ENCODE assay signal across 12 cellular contexts in the genomic region with DNA sequence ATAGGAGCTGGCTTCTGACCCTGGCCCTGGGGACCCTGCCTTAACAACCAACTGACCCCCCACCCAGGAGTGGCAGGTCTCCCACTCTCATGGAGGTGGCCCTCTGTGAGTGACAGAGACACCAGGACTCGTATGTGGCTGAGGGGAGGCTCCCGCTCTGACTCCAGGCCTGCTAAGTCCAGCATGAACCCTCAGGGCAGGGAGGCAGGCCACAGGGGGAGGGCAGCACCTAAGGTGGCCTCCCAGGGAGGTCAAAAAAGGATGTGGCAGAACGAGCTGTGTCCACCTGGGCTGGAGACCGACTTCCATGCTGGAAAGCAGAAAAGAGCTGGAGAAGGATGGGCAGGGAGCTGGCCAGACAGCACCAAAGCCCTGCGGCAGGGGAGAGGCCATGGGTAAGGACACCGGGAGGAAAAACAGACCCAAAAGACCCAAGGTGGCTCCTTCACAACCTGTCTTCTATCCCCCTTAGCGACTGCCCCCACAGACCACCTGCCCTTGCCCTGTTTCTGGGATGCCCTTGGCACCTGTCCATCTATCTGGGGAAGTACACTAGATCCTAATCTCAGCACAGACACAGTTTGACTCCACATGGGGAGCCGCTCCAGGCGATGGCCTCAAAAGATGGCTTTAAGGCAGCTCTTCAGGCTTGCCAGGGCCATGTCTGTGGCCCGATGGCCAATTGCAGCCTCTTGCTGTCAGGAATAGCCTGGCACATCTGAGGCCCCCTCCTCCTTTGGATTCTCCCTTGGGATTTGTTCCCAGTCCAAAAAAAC. TPM values are rescaled to one million over a fixed set of nuclear protein-coding genes. Genes with fewer than 3 reads are reported as not detected.
DNase-seq lines count a peak whose midpoint lies in the region; ATAC-seq and TF ChIP-seq lines count a peak whose summit lies in the region.
"Had no signal": no experiment of that assay in that cellular context is flagged by ENCODE, and none has a peak within 500 bp of the region (broad histone marks: within the 10 kb centered on the region; RNA-seq: fewer than 3 reads in every experiment).

No MANE protein-coding gene starts in this region.

- DNase-seq in cardiac muscle cell (ENCODE audit: low read depth in 1 of 2, low spot score in 1 of 2): no peak
- no peak for DNase-seq in left ventricle myocardium superior
- DNase-seq in activated CD4-positive, alpha-beta memory T cell treated with anti-CD3 and anti-CD28 coated beads for 36 hours: no peak
- no peak for DNase-seq in fibroblast of lung (ENCODE audit: low read depth in 2 of 2)
- DNase-seq in suprapubic skin (ENCODE audit: low spot score in 2 of 2): peak in 1 of 2 donors; percentile 56
- no peak for DNase-seq in aorta
- DNase-seq in uterus: no peak
- no peak for DNase-seq in cerebellar nuclear complex (lab: John Stamatoyannopoulos, UW)
- DNase-seq: cortex of kidney, posterior cingulate gyrus, tibial artery had no signal

- no peak overlapping the region for H3K9ac ChIP-seq in fibroblast of lung (ENCODE audit: insufficient read depth, low read length)

- ATAC-seq in left ventricle myocardium superior (no peak), aorta (ENCODE audit: low FRiP score) (no peak)
- ATAC-seq: left lung had no signal

- H3K27me3 Mint-ChIP-seq in activated CD4-positive, alpha-beta memory T cell treated with anti-CD3 and anti-CD28 coated beads for 36 hours: no peaks in the 10 kb centered on the region

- intact Hi-C loops in left ventricle myocardium superior (cut with micrococcal nuclease): no loop called here
- intact Hi-C loops in activated CD4-positive, alpha-beta memory T cell treated with anti-CD3 and anti-CD28 coated beads for 36 hours (cut with micrococcal nuclease): loop anchor here (10.0 kb wide), 1 partner anchor 748 kb away; no protein-coding TSS in a partner anchor
- intact Hi-C loops in aorta (cut with DNase I): no loop called here
- intact Hi-C loops in uterus (cut with DNase I; ENCODE audit: low total_unique reads): loop anchor here (5.0 kb wide), 1 partner anchor 45 kb away; the partner anchor contains the start of gene MED26

- no peaks in the 10 kb centered on the region for H3K9me3 ChIP-seq in cardiac muscle cell (ENCODE audit: low read depth)
- no peaks in the 10 kb centered on the region for H3K9me3 ChIP-seq in fibroblast of lung (ENCODE audit: control insufficient read depth, insufficient read depth, low read depth, low read length)
- H3K9me3 ChIP-seq in suprapubic skin: no peaks in the 10 kb centered on the region
- no peaks in the 10 kb centered on the region for H3K9me3 ChIP-seq in aorta (ENCODE audit: control insufficient read depth, low read length)
- H3K9me3 ChIP-seq in uterus: no peaks in the 10 kb centered on the region
- H3K9me3 ChIP-seq: left lung, tibial artery had no signal

- no peak for TF ChIP-seq EP300 in suprapubic skin (IDR thresholded peaks at IDR 0.05)

- peak overlapping the region; percentile 79 for H3K27ac ChIP-seq in cardiac muscle cell
- peak overlapping the region; percentile 32 for H3K27ac ChIP-seq in fibroblast of lung (ENCODE audit: insufficient read depth, low read length)
- peak overlapping the region; percentile 52 for H3K27ac ChIP-seq in suprapubic skin
- H3K27ac ChIP-seq in aorta (ENCODE audit: low read depth in 1 of 2, low read length in 2 of 2): no peak overlapping the region
- H3K27ac ChIP-seq in uterus: peak overlapping the region in 1 of 2 donors; percentile 24
- H3K27ac ChIP-seq: tibial artery had no signal

- 90% methylated on average over 9 of the region's 10 CpGs for WGBS in suprapubic skin
- 82 to 84% methylated on average over 10 of the region's 10 CpGs for WGBS in aorta, 2 donors

- peaks cover 49% of the 10 kb centered on the region for H3K4me1 ChIP-seq in cardiac muscle cell (ENCODE audit: low read depth)
- H3K4me1 ChIP-seq in fibroblast of lung (ENCODE audit: control insufficient read depth, extremely low read depth, insufficient read depth, low read length): peaks cover 14% of the 10 kb centered on the region
- H3K4me1 ChIP-seq in suprapubic skin: peaks cover 81% of the 10 kb centered on the region
- no peaks in the 10 kb centered on the region for H3K4me1 ChIP-seq in aorta (ENCODE audit: control insufficient read depth in 1 of 2, insufficient read depth in 2 of 2, low read length in 2 of 2)
- peaks cover 6 to 22% of the 10 kb centered on the region in 2 donors for H3K4me1 ChIP-seq in uterus

- peaks cover 11% of the 10 kb centered on the region for H3K36me3 Mint-ChIP-seq in activated CD4-positive, alpha-beta memory T cell treated with anti-CD3 and anti-CD28 coated beads for 36 hours

- TF ChIP-seq CTCF in cardiac muscle cell (IDR thresholded peaks at IDR 0.05; ENCODE audit: low read depth, low read length) (no peak), fibroblast of lung (conservative IDR thresholded peaks at IDR 0.05 in 1 of 2, IDR thresholded peaks at IDR 0.05 in 1 of 2; ENCODE audit: low read depth in 1 of 2, low read length in 2 of 2) (no peak), suprapubic skin (IDR thresholded peaks at IDR 0.05) (no peak), uterus (IDR thresholded peaks at IDR 0.05) (no peak)

- peaks cover 4% of the 10 kb centered on the region for H4K20me1 ChIP-seq in fibroblast of lung (ENCODE audit: control insufficient read depth, extremely low read depth, insufficient read depth, low read length)

- TF ChIP-seq POLR2A in suprapubic skin (IDR thresholded peaks at IDR 0.05): no peak
- TF ChIP-seq POLR2A in uterus (IDR thresholded peaks at IDR 0.05): no peak

- H3K4me3 ChIP-seq in cardiac muscle cell (no peak overlapping the region), fibroblast of lung (replicated peaks in 1 of 4; ENCODE audit: control extremely low read depth in 1 of 4, insufficient read depth in 1 of 4, low read depth in 3 of 4, low read length in 4 of 4) (no peak overlapping the region), suprapubic skin (no peak overlapping the region), aorta (ENCODE audit: low read length in 2 of 2) (no peak overlapping the region), uterus (no peak overlapping the region)
- H3K4me3 ChIP-seq: left lung, tibial artery had no signal

- H3K27me3 ChIP-seq in cardiac muscle cell (no peaks in the 10 kb centered on the region), fibroblast of lung (ENCODE audit: control insufficient read depth, insufficient read depth, low read length) (no peaks in the 10 kb centered on the region), suprapubic skin (no peaks in the 10 kb centered on the region), aorta (ENCODE audit: control insufficient read depth in 1 of 2, insufficient read depth in 2 of 2, low read length in 1 of 2) (no peaks in the 10 kb centered on the region), uterus (no peaks in the 10 kb centered on the region)
- H3K27me3 ChIP-seq: left lung, tibial artery had no signal

- no peaks in the 10 kb centered on the region for H3K9me3 Mint-ChIP-seq in activated CD4-positive, alpha-beta memory T cell treated with anti-CD3 and anti-CD28 coated beads for 36 hours

- H3K4me3 Mint-ChIP-seq in activated CD4-positive, alpha-beta memory T cell treated with anti-CD3 and anti-CD28 coated beads for 36 hours: no peak overlapping the region

- H3K4me1 Mint-ChIP-seq in activated CD4-positive, alpha-beta memory T cell treated with anti-CD3 and anti-CD28 coated beads for 36 hours (ENCODE audit: low read depth): peaks cover 78% of the 10 kb centered on the region

- H3K36me3 ChIP-seq in cardiac muscle cell (no peaks in the 10 kb centered on the region), fibroblast of lung (ENCODE audit: control insufficient read depth, insufficient read depth, low read length) (peaks cover 7% of the 10 kb centered on the region), suprapubic skin (peaks cover 13% of the 10 kb centered on the region), aorta (ENCODE audit: control insufficient read depth in 1 of 2, insufficient read depth in 2 of 2, low read length in 1 of 2) (no peaks in the 10 kb centered on the region), uterus (no peaks in the 10 kb centered on the region)

- POLR2A ChIA-PET in activated CD4-positive, alpha-beta memory T cell treated with anti-CD3 and anti-CD28 coated beads for 36 hours (lab: Charles Lee): interaction anchor here (1.5 kb wide), 1 partner anchor 10 kb away, joined by 6 read pairs; no protein-coding TSS in a partner anchor

- CTCF ChIA-PET in activated CD4-positive, alpha-beta memory T cell treated with anti-CD3 and anti-CD28 coated beads for 36 hours (lab: Charles Lee): no interaction called here

- H3K4me2 ChIP-seq in fibroblast of lung (ENCODE audit: extremely low read depth, insufficient read depth, low read length): no peak overlapping the region

- peak overlapping the region; percentile 96 for H3K27ac Mint-ChIP-seq in activated CD4-positive, alpha-beta memory T cell treated with anti-CD3 and anti-CD28 coated beads for 36 hours

- peaks cover 88% of the 10 kb centered on the region for H3K79me2 ChIP-seq in fibroblast of lung (ENCODE audit: control insufficient read depth, insufficient read depth, low read length)

- no peak overlapping the region for H2AFZ ChIP-seq in fibroblast of lung (ENCODE audit: low read length)

RNA-seq across cellular contexts. Expression of gene SLC35E1, which starts 10.5 kb away (rescaled TPM):
- total RNA-seq in cardiac muscle cell (22.5 and 25.3 TPM in 2 replicates), left ventricle myocardium superior (22.9 TPM), fibroblast of lung (16.9 and 19.0 TPM in 2 replicates), suprapubic skin (10 to 100 TPM; 49.8 to 64.8 (median 56.3) TPM), aorta (10 to 100 TPM; 33.9 to 37.7 TPM), uterus (10 to 100 TPM; 10.2 to 39.8 (median 19.8) TPM)
- polyA plus RNA-seq in cardiac muscle cell (29.7 and 35.5 TPM in 2 replicates), fibroblast of lung (34.0 and 36.1 TPM in 2 replicates), aorta (10 to 100 TPM; 22.5 to 24.5 TPM)
- 10 to 100 TPM; 42.0 to 46.0 TPM for total RNA-seq in activated CD4-positive, alpha-beta memory T cell treated with anti-CD3 and anti-CD28 coated beads for 36 hours
- polyA plus RNA-seq in fibroblast of lung (2012): 31.3 and 37.8 TPM in 2 replicates
- 81.7 and 90.8 TPM in 2 replicates for polyA minus RNA-seq in fibroblast of lung (ENCODE audit: low replicate concordance)

RNA-seq across cellular contexts. Expression of gene CHERP, which starts 40.4 kb away (rescaled TPM):
- total RNA-seq in cardiac muscle cell (11.7 and 27.2 TPM in 2 replicates), left ventricle myocardium superior (19.1 TPM), fibroblast of lung (4.4 and 6.1 TPM in 2 replicates), suprapubic skin (10 to 100 TPM; 13.3 to 35.6 (median 18.9) TPM), aorta (10 to 100 TPM; 32.4 to 36.6 TPM), uterus (10 to 100 TPM in 1 of 4 donors, 1 to 10 TPM in 3; 1.8 to 47.9 (median 7.8) TPM)
- polyA plus RNA-seq in cardiac muscle cell (60.0 and 76.3 TPM in 2 replicates), fibroblast of lung (2.4 and 5.2 TPM in 2 replicates), aorta (10 to 100 TPM in 1 of 2 donors, 1 to 10 TPM in 1; 5.5 to 17.4 TPM)
- 10 to 100 TPM; 50.8 TPM for total RNA-seq in activated CD4-positive, alpha-beta memory T cell treated with anti-CD3 and anti-CD28 coated beads for 36 hours
- 15.1 and 22.8 TPM in 2 replicates for polyA plus RNA-seq in fibroblast of lung (2012)
- 16.6 and 21.2 TPM in 2 replicates for polyA minus RNA-seq in fibroblast of lung (ENCODE audit: low replicate concordance)

RNA-seq across cellular contexts. Expression of gene MED26, which starts 45.3 kb away (rescaled TPM):
- 14.2 and 15.1 TPM in 2 replicates for total RNA-seq in cardiac muscle cell
- 5.9 and 9.1 TPM in 2 replicates for polyA plus RNA-seq in cardiac muscle cell
- total RNA-seq in left ventricle myocardium superior: 4.9 TPM
- total RNA-seq in activated CD4-positive, alpha-beta memory T cell treated with anti-CD3 and anti-CD28 coated beads for 36 hours: 10 to 100 TPM; 12.0 to 14.5 TPM
- 3.3 and 4.5 TPM in 2 replicates for total RNA-seq in fibroblast of lung
- 3.7 TPM in 2 replicates for polyA plus RNA-seq in fibroblast of lung
- 4.3 and 4.7 TPM in 2 replicates for polyA plus RNA-seq in fibroblast of lung (2012)
- 4.0 and 5.4 TPM in 2 replicates for polyA minus RNA-seq in fibroblast of lung (ENCODE audit: low replicate concordance)
- 10 to 100 TPM; 13.1 to 15.4 (median 14.6) TPM for total RNA-seq in suprapubic skin
- 1 to 10 TPM; 8.0 to 8.4 TPM for total RNA-seq in aorta
- polyA plus RNA-seq in aorta: 1 to 10 TPM in 1 of 2 donors, under 1 TPM in 1; 0.75 to 2.6 TPM
- total RNA-seq in uterus: 10 to 100 TPM in 1 of 4 donors, 1 to 10 TPM in 3; 1.5 to 13.5 (median 3.6) TPM

Comparison
In these comparisons a context has a peak if more than half of its experiments do, and no peak if none do; other contexts are left out.
1. H3K27ac ChIP-seq: peak in cardiac muscle cell (single experiment), fibroblast of lung (single experiment) and suprapubic skin (single experiment); none in aorta (0 of 2).
2. intact Hi-C loops: an anchor here in activated CD4-positive, alpha-beta memory T cell treated with anti-CD3 and anti-CD28 coated beads for 36 hours (10.0 kb wide) and uterus (5.0 kb wide); none called in left ventricle myocardium superior and aorta.